Comparison of ENCODE assay signal across 1 cellular context in the genomic region with DNA sequence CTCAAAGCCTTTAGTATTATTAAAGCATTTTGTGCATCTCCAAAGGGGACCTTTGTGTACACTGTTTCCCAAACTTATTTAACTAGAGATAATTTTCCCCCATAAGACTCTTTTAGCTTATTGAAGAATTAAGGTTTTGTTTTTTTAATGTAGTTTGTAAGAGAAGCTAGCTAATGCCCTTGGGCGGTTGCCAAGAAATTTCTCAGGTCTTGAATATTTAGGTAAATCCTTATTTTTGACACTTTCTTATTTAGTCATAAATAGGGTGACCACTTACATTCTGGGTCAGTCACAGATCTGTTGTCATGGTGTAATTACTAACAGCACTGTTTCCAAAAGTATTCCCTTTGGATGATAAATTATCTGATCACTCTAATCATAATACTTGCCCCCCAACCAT.
A peak's percentile ranks its signal among the peaks of the same experiment; 100 is the strongest.
TF ChIP-seq lines count a peak whose summit lies in the region.

No MANE protein-coding gene starts in this region.

TF ChIP-seq in K562, 482 proteins besides CTCF, POLR2A, EP300 and RAD21:
- TF ChIP-seq SRSF9 (IDR thresholded peaks at IDR 0.05; ENCODE audit: borderline replicate concordance, low read depth, low read length) (no peak), HNRNPUL1 (IDR thresholded peaks at IDR 0.05; ENCODE audit: low read length) (no peak), JUN (IDR thresholded peaks at IDR 0.05; ENCODE audit: borderline replicate concordance, low read depth, low read length) (no peak), JUN (CRISPR knock-in tag; IDR thresholded peaks at IDR 0.05; ENCODE audit: borderline replicate concordance) (no peak), ZNF512 (tag; IDR thresholded peaks at IDR 0.05) (no peak), GTF2E2 (tag; IDR thresholded peaks at IDR 0.05) (no peak), NFIC (IDR thresholded peaks at IDR 0.05) (peak; percentile 53), ZBTB2 (IDR thresholded peaks at IDR 0.05) (no peak)
- TF ChIP-seq, protein P1, sequence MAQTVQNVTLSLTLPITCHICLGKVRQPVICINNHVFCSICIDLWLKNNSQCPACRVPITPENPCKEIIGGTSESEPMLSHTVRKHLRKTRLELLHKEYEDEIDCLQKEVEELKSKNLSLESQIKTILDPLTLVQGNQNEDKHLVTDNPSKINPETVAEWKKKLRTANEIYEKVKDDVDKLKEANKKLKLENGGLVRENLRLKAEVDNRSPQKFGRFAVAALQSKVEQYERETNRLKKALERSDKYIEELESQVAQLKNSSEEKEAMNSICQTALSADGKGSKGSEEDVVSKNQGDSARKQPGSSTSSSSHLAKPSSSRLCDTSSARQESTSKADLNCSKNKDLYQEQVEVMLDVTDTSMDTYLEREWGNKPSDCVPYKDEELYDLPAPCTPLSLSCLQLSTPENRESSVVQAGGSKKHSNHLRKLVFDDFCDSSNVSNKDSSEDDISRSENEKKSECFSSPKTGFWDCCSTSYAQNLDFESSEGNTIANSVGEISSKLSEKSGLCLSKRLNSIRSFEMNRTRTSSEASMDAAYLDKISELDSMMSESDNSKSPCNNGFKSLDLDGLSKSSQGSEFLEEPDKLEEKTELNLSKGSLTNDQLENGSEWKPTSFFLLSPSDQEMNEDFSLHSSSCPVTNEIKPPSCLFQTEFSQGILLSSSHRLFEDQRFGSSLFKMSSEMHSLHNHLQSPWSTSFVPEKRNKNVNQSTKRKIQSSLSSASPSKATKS (CRISPR knock-in tag; IDR thresholded peaks at IDR 0.05) = no peak
